ENCODE assay signal across 1 cellular context in the genomic region with DNA sequence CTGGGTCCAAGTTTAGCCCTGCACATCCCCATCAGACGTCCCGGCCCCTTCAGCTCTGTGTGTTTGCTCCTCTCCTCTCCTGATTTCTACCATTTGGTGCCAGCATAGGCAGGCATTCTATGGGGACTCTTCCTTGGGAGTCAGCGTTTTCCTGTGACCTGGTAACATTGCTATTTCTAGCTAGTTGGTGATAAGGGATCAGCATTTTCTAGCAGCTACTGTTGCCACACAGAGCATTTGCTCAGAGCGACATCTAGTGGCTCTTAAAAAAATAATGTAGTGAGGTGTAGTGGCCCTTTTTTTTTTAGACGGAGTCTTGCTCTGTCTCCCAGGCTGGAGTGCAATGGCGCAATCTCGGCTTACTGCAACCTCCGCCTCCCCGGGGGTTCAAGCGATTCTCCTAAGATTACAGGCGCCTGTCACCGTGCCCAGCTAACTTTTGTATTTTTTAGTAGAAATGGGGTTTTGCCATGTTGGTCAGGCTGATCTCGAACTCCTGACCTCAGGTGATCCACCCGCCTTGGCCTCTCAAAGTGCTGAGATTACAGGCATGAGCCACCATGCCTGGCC.
TF ChIP-seq lines count a peak whose summit lies in the region.

No MANE protein-coding gene starts in this region.

TF ChIP-seq in K562, 482 proteins besides CTCF, POLR2A, EP300 and RAD21 (continued from another document):
- TF ChIP-seq MAFK (IDR thresholded peaks at IDR 0.05; ENCODE audit: low read length) (peak; percentile 43), MAFF (IDR thresholded peaks at IDR 0.05; ENCODE audit: low read length) (peak; percentile 28; the same call in 1 of the 2 replicates), CEBPG (CRISPR knock-in tag; IDR thresholded peaks at IDR 0.05) (peak; percentile 57; the same call in 1 of the 2 replicates), CEBPG (tag; conservative IDR thresholded peaks at IDR 0.05 in 1 of 2, IDR thresholded peaks at IDR 0.05 in 1 of 2) (peak; percentile 79 to 86), ZNF316 (IDR thresholded peaks at IDR 0.05) (peak; percentile 84), CXXC5 (CRISPR knock-in tag; IDR thresholded peaks at IDR 0.05) (peak; percentile 34), MEF2A (IDR thresholded peaks at IDR 0.05; ENCODE audit: control insufficient read depth, low read depth, low read length) (peak; percentile 80), GATA2 (CRISPR knock-in tag; IDR thresholded peaks at IDR 0.05) (peak; percentile 49; the same call in 1 of the 2 replicates), RCOR1 (IDR thresholded peaks at IDR 0.05; ENCODE audit: borderline replicate concordance in 1 of 2, low read depth in 2 of 2, low read length in 2 of 2) (peak in 1 of 2 experiments; percentile 48; a peak in 2 of 4 replicates), MEF2D (tag; conservative IDR thresholded peaks at IDR 0.05; ENCODE audit: low read depth) (peak; percentile 56; the same call in 1 of the 2 replicates)
- TF ChIP-seq, protein P1, sequence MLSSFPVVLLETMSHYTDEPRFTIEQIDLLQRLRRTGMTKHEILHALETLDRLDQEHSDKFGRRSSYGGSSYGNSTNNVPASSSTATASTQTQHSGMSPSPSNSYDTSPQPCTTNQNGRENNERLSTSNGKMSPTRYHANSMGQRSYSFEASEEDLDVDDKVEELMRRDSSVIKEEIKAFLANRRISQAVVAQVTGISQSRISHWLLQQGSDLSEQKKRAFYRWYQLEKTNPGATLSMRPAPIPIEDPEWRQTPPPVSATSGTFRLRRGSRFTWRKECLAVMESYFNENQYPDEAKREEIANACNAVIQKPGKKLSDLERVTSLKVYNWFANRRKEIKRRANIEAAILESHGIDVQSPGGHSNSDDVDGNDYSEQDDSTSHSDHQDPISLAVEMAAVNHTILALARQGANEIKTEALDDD (IDR thresholded peaks at IDR 0.05) = peak; percentile 91
